ENCODE assay signal across 9 cellular contexts in the genomic region with DNA sequence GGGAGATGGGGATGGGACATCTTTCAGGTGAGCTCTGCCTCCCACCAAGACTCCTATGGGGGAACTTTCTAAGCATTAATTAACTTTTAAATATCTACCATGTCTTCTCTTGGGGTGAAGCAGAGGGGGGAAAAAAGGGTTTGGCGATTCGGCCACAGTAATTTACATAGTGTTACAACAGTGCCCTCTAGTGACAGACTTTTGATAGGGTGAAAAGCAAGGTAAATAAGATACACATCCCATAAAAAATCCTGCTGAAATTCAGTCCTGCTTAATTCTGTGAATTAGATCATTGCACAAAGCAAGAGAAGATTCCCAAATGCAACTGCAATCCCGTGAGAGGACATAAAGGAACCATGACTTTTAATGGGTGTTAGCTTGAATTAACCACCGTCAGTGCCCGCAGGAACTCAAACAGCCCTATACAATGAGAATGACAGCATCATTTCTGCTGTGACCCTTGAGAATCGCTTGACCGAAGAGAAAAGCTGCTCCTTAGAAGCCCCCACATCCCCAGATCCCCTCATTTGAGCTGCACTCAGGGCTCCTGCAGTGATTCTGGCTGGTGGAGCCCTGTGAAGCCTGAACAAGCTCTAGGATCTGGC. TPM values are rescaled to one million over a fixed set of nuclear protein-coding genes. Genes with fewer than 3 reads are reported as not detected.
DNase-seq lines count a peak whose midpoint lies in the region; ATAC-seq, FAIRE-seq and TF ChIP-seq lines count a peak whose summit lies in the region.
"Had no signal": no experiment of that assay in that cellular context is flagged by ENCODE, and none has a peak within 500 bp of the region (broad histone marks: within the 10 kb centered on the region; RNA-seq: fewer than 3 reads in every experiment).

No MANE protein-coding gene starts in this region.

- intact Hi-C loops in kidney (cut with DNase I) = no loop called here

- H3K4me3 ChIP-seq in GM12865 (ENCODE audit: low read depth, low read length) (no peak overlapping the region), kidney (ENCODE audit: low read length in 2 of 2) (no peak overlapping the region)

- no peaks in the 10 kb centered on the region for H3K36me3 ChIP-seq in kidney (ENCODE audit: control insufficient read depth in 1 of 2, insufficient read depth in 2 of 2, low read length in 2 of 2)

- no peaks in the 10 kb centered on the region for H3K4me1 ChIP-seq in kidney (ENCODE audit: control insufficient read depth in 1 of 2, insufficient read depth in 1 of 2, low read depth in 1 of 2, low read length in 2 of 2)

- H3K27ac ChIP-seq in kidney (ENCODE audit: low read depth in 2 of 2, low read length in 2 of 2) = no peak overlapping the region

- ATAC-seq in GM18907 (IDR thresholded peaks at IDR 0.05; ENCODE audit: unreplicated experiment) = no peak
- no peak for ATAC-seq in GM21447 (IDR thresholded peaks at IDR 0.05; ENCODE audit: unreplicated experiment)

- no peak for DNase-seq in AG09319 (ENCODE audit: extremely low read depth, low read depth)
- DNase-seq in GM12865 (ENCODE audit: low read depth) = peak; percentile 48
- DNase-seq in NCI-H1105 treated with DMSO at 0.1 percent for 48 hours (lab: John Stamatoyannopoulos, UW) = peak; percentile 20
- peak; percentile 30 for DNase-seq in amniotic epithelial cell (ENCODE audit: low read depth)
- DNase-seq in kidney = no peak
- DNase-seq in ureter (ENCODE audit: low spot score) = no peak

- H3K9me3 ChIP-seq in kidney (ENCODE audit: control insufficient read depth in 1 of 2, low read length in 2 of 2) = no peaks in the 10 kb centered on the region

- no peak for FAIRE-seq in kidney (lab: Jason Lieb, UNC)
- FAIRE-seq: islet of Langerhans had no signal

- TF ChIP-seq CTCF in AG09319 (IDR thresholded peaks at IDR 0.05; ENCODE audit: low read depth, low read length) = peak; percentile 57
- peak; percentile 54 for TF ChIP-seq CTCF in GM12865 (IDR thresholded peaks at IDR 0.05; ENCODE audit: insufficient read depth, low read depth, low read length, missing control alignments)
- TF ChIP-seq CTCF in kidney (IDR thresholded peaks at IDR 0.05; ENCODE audit: borderline replicate concordance, extremely low read depth, insufficient read depth) = peak; percentile 58

- H3K9ac ChIP-seq in kidney (ENCODE audit: low read length in 2 of 2) = no peak overlapping the region

RNA-seq across cellular contexts. Expression of a gene that starts 32.8 kb away (rescaled TPM):
- total RNA-seq in kidney (2.0 TPM), ureter (1.9 TPM)
- 0.90 TPM for polyA plus RNA-seq in kidney (ENCODE audit: insufficient read depth, low read depth, low replicate concordance)

Comparison
In these comparisons a context has a peak if more than half of its experiments do, and no peak if none do; other contexts are left out.
1. DNase-seq: peak in GM12865 (single experiment), NCI-H1105 treated with DMSO at 0.1 percent for 48 hours (single experiment) and amniotic epithelial cell (single experiment); none in AG09319 (single experiment), kidney (single experiment) and ureter (single experiment).
2. Peak in every context shown above with its lines, with median percentiles within 50 percentile points of each other: CTCF ChIP-seq.